Comparison of ENCODE assay signal across 15 cellular contexts in the genomic region with DNA sequence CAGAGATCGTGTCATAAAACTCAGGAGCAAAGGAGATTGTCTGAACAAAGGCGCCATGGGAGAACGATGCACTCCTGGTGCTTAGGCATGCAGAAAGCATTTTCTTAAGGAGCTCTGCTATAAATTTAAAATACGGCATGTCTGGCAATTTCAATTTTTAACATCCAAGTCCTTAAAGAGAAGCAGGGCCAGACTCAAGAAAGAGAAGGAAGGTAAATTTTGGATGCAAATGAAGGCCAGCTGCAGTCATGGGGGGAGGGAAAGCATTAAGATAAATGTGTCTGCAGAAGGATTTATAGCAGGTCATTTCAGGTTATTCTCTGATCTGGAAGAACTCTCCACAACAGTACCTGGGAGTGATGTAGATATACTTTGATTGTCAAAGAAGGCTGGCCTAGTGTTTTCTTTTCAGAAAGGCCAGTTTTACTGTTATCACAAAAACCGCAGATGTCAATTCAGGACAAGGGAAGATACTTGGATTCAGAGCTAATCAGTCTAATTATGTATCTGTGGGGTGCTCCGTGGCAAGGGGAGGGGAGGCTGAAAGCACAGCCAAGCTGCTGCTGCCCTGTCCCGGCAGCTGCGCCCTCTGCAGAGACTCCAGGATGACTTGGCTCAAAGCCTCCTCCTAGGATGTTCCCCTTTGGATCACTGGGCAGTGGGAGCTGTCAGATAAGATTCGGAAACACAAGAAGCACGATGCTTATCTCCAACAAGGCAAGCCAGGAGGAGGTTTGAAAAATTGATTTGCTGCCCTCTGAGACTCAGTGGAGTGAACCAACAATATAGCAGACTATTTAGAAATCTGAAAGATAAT.
"Had no signal": no experiment of that assay in that cellular context is flagged by ENCODE, and none has a peak within 500 bp of the region (broad histone marks: within the 10 kb centered on the region; RNA-seq: fewer than 3 reads in every experiment).

No MANE protein-coding gene starts in this region.

- H3K4me3 ChIP-seq: ascending aorta, esophagus squamous epithelium, right lobe of liver, spleen had no signal

- H3K4me1 ChIP-seq: ascending aorta, esophagus squamous epithelium, right lobe of liver, spleen had no signal

- H3K9me3 ChIP-seq: ascending aorta, esophagus squamous epithelium, right lobe of liver had no signal

- H3K36me3 Mint-ChIP-seq: T-cell had no signal

- H3K27me3 Mint-ChIP-seq: T-cell had no signal

- DNase-seq: activated CD4-positive, alpha-beta T cell treated with anti-CD3 and anti-CD28 coated beads for 4 hours; activated CD8-positive, alpha-beta T cell treated with anti-CD3 and anti-CD28 coated beads, Interleukin-2, amount 10 ng/mL, durations not matched to agents 7 days and 5 days; activated naive CD4-positive, alpha-beta T cell; esophagus squamous epithelium; foreskin fibroblast; glutamatergic neuron; left colon; right lobe of liver; spleen; stimulated activated CD4-positive, alpha-beta T cell treated with anti-CD3 and anti-CD28 coated beads, Interleukin-2, amount 100 ng/mL, for 24 hours; stimulated activated naive CD4-positive, alpha-beta T cell; T-cell had no signal

- H3K36me3 ChIP-seq: ascending aorta, esophagus squamous epithelium, right lobe of liver, spleen had no signal

- H3K27ac Mint-ChIP-seq: activated CD8-positive, alpha-beta T cell treated with anti-CD3 and anti-CD28 coated beads, Interleukin-2, amount 10 ng/mL, durations not matched to agents 7 days and 5 days; activated T-helper 1 cell treated with anti-CD3 and anti-CD28 coated beads, Interleukin-12 subunit alpha, Interleukin-12 subunit beta, Interleukin-2, Interleukin-4 antibody, amounts not matched to agents 30 ng/mL and 10 ng/mL and 1 ng/mL, durations not matched to agents 14 hours and 24 hours and 36 hours; T-cell had no signal

- H3K27me3 ChIP-seq: ascending aorta, esophagus squamous epithelium, right lobe of liver, spleen had no signal

- ATAC-seq: activated CD8-positive, alpha-beta T cell treated with anti-CD3 and anti-CD28 coated beads, Interleukin-2, amount 10 ng/mL, durations not matched to agents 7 days and 5 days; left colon; right lobe of liver; T-cell had no signal

- H3K4me1 Mint-ChIP-seq: T-cell had no signal

- H3K4me3 Mint-ChIP-seq: activated CD8-positive, alpha-beta T cell treated with anti-CD3 and anti-CD28 coated beads, Interleukin-2, amount 10 ng/mL, durations not matched to agents 7 days and 5 days; activated T-helper 1 cell treated with anti-CD3 and anti-CD28 coated beads, Interleukin-12 subunit alpha, Interleukin-12 subunit beta, Interleukin-2, Interleukin-4 antibody, amounts not matched to agents 30 ng/mL and 10 ng/mL and 1 ng/mL, durations not matched to agents 14 hours and 24 hours and 36 hours; T-cell had no signal

- H3K27ac ChIP-seq: ascending aorta, esophagus squamous epithelium, right lobe of liver, spleen, VCaP had no signal
